Comparison of ENCODE assay signal across 36 cellular contexts in the genomic region with DNA sequence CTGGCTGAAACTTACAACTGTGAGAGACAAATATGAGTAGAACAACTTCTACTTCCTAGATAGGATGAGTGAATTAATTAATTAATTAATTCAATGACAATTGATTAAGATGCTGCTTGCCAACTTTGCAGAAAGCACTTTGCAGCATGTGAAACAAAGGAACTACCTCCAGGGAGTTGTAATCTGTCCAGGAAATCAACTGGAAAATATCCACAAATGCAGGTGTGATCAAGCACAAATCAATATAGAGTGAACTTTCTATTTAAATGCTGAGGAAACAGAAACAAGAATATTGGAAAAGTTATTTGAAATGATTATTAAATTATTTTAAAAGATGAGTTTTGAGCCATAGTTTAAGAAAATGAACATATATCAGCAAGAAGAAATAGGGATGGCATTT.
"Had no signal": no experiment of that assay in that cellular context is flagged by ENCODE, and none has a peak within 500 bp of the region (broad histone marks: within the 10 kb centered on the region; RNA-seq: fewer than 3 reads in every experiment).

No MANE protein-coding gene starts in this region.

- DNase-seq: activated B cell treated with CpG ODN at 0.5 μM for 24 hours; activated CD4-positive, alpha-beta memory T cell treated with anti-CD3 and anti-CD28 coated beads for 36 hours; activated CD4-positive, alpha-beta T cell treated with anti-CD3 and anti-CD28 coated beads for 4 hours; activated CD4-positive, alpha-beta T cell treated with anti-CD3 and anti-CD28 coated beads, Interleukin-2, amount 10 ng/mL, durations not matched to agents 24 days and 14 days; activated CD4-positive, alpha-beta T cell treated with anti-CD3 and anti-CD28 coated beads, Interleukin-2, amount 50 U/mL, for 1 hour; activated CD4-positive, alpha-beta T cell treated with anti-CD3 and anti-CD28 coated beads, Interleukin-2, amount 50 U/mL, for 4 hours; activated CD4-positive, CD25-positive, alpha-beta regulatory T cell treated with anti-CD3 and anti-CD28 coated beads, Interleukin-2, amount 50 U/mL, for 72 hours; activated CD8-positive, alpha-beta memory T cell treated with anti-CD3 and anti-CD28 coated beads, Interleukin-2, amount 50 U/mL, for 4 hours; activated CD8-positive, alpha-beta T cell treated with anti-CD3 and anti-CD28 coated beads for 36 hours; activated effector memory CD4-positive, alpha-beta T cell treated with anti-CD3 and anti-CD28 coated beads, Interleukin-2, amount 50 U/mL, for 16 hours; activated gamma-delta T cell treated with Interleukin-2 at 50 U/mL for 16 hours; activated naive CD4-positive, alpha-beta T cell; activated naive CD4-positive, alpha-beta T cell treated with anti-CD3 and anti-CD28 coated beads for 36 hours; activated naive CD4-positive, alpha-beta T cell treated with anti-CD3 and anti-CD28 coated beads, Interleukin-2, amount 50 U/mL, for 16 hours; activated naive CD8-positive, alpha-beta T cell treated with anti-CD3 and anti-CD28 coated beads for 36 hours; activated T-cell treated with anti-CD3 and anti-CD28 coated beads for 4 hours; activated T-cell treated with anti-CD3 and anti-CD28 coated beads, Interleukin-2, amount 50 U/mL, for 1 hour; activated T-cell treated with anti-CD3 and anti-CD28 coated beads, Interleukin-2, amount 50 U/mL, for 4 hours; activated T-cell treated with anti-CD3 and anti-CD28 coated beads, Interleukin-2, amount 50 U/mL, for 72 hours; adrenal gland; amniotic stem cell; aorta; body of pancreas; brain microvascular endothelial cell; central memory CD4-positive, alpha-beta T cell; T-helper 2 cell; T-helper 9 cell had no signal

- H3K27me3 ChIP-seq: adrenal gland, body of pancreas, brain microvascular endothelial cell, breast epithelium had no signal

- H3K27me3 Mint-ChIP-seq: activated B cell treated with CpG ODN at 0.5 μM for 24 hours; activated CD4-positive, alpha-beta memory T cell treated with anti-CD3 and anti-CD28 coated beads for 36 hours; activated naive CD8-positive, alpha-beta T cell treated with anti-CD3 and anti-CD28 coated beads for 36 hours had no signal

- H3K4me3 ChIP-seq: adrenal gland, body of pancreas, breast epithelium had no signal

- H3K27ac Mint-ChIP-seq: activated B cell treated with CpG ODN at 0.5 μM for 24 hours; activated CD4-positive, alpha-beta memory T cell treated with anti-CD3 and anti-CD28 coated beads for 36 hours; activated CD4-positive, alpha-beta T cell treated with anti-CD3 and anti-CD28 coated beads, Interleukin-2, amount 10 ng/mL, durations not matched to agents 24 days and 14 days; activated CD8-positive, alpha-beta T cell treated with anti-CD3 and anti-CD28 coated beads for 36 hours; activated naive CD4-positive, alpha-beta T cell treated with anti-CD3 and anti-CD28 coated beads for 36 hours; activated naive CD4-positive, alpha-beta T cell treated with anti-CD3 and anti-CD28 coated beads, Interleukin-2, amount 50 U/mL, for 72 hours; activated naive CD8-positive, alpha-beta T cell treated with anti-CD3 and anti-CD28 coated beads for 36 hours; activated T-cell treated with anti-CD3 and anti-CD28 coated beads, Interleukin-2, amount 50 U/mL, for 72 hours; activated T-helper 1 cell treated with anti-CD3 and anti-CD28 coated beads, Interleukin-12 subunit alpha, Interleukin-12 subunit beta, Interleukin-2, Interleukin-4 antibody, amounts not matched to agents 30 ng/mL and 10 ng/mL and 1 ng/mL, durations not matched to agents 14 hours and 24 hours and 36 hours; activated T-helper 17 cell treated with anti-CD3 and anti-CD28 coated beads, Interleukin-2, amount 50 U/mL, for 72 hours; T-helper 2 cell treated with Interferon-gamma antibody and Interleukin-4, amounts not matched to agents 5 μg/mL and 100 μg/mL, for 36 hours had no signal

- H3K4me1 ChIP-seq: adrenal gland, breast epithelium had no signal

- H3K36me3 Mint-ChIP-seq: activated CD4-positive, alpha-beta memory T cell treated with anti-CD3 and anti-CD28 coated beads for 36 hours; activated naive CD4-positive, alpha-beta T cell treated with anti-CD3 and anti-CD28 coated beads, Interleukin-2, amount 50 U/mL, for 72 hours; activated naive CD8-positive, alpha-beta T cell treated with anti-CD3 and anti-CD28 coated beads for 36 hours had no signal

- H3K9me3 Mint-ChIP-seq: activated CD4-positive, alpha-beta memory T cell treated with anti-CD3 and anti-CD28 coated beads for 36 hours; activated CD4-positive, alpha-beta T cell treated with anti-CD3 and anti-CD28 coated beads, Interleukin-2, amount 10 ng/mL, durations not matched to agents 24 days and 14 days; activated CD8-positive, alpha-beta T cell treated with anti-CD3 and anti-CD28 coated beads for 36 hours; activated naive CD4-positive, alpha-beta T cell treated with anti-CD3 and anti-CD28 coated beads for 36 hours; activated naive CD4-positive, alpha-beta T cell treated with anti-CD3 and anti-CD28 coated beads, Interleukin-2, amount 50 U/mL, for 72 hours; activated naive CD8-positive, alpha-beta T cell treated with anti-CD3 and anti-CD28 coated beads for 36 hours; activated T-cell treated with anti-CD3 and anti-CD28 coated beads, Interleukin-2, amount 50 U/mL, for 4 hours; activated T-cell treated with anti-CD3 and anti-CD28 coated beads, Interleukin-2, amount 50 U/mL, for 72 hours; T-helper 2 cell treated with Interferon-gamma antibody and Interleukin-4, amounts not matched to agents 5 μg/mL and 100 μg/mL, for 36 hours had no signal

- H3K36me3 ChIP-seq: adrenal gland, brain microvascular endothelial cell, breast epithelium had no signal

- ATAC-seq: activated CD8-positive, alpha-beta T cell treated with anti-CD3 and anti-CD28 coated beads for 36 hours; activated naive CD4-positive, alpha-beta T cell treated with anti-CD3 and anti-CD28 coated beads, Interleukin-2, amount 50 U/mL, for 72 hours; activated T-cell treated with anti-CD3 and anti-CD28 coated beads, Interleukin-2, amount 50 U/mL, for 4 hours; activated T-cell treated with anti-CD3 and anti-CD28 coated beads, Interleukin-2, amount 50 U/mL, for 72 hours; activated T-helper 17 cell treated with anti-CD3 and anti-CD28 coated beads, Interleukin-2, amount 50 U/mL, for 72 hours had no signal

- H3K27ac ChIP-seq: adrenal gland, brain microvascular endothelial cell, breast epithelium, VCaP had no signal

- H3K4me1 Mint-ChIP-seq: activated B cell treated with CpG ODN at 0.5 μM for 24 hours; activated CD4-positive, alpha-beta T cell treated with anti-CD3 and anti-CD28 coated beads, Interleukin-2, amount 10 ng/mL, durations not matched to agents 24 days and 14 days; activated naive CD8-positive, alpha-beta T cell treated with anti-CD3 and anti-CD28 coated beads for 36 hours; activated T-helper 17 cell treated with anti-CD3 and anti-CD28 coated beads, Interleukin-2, amount 50 U/mL, for 72 hours had no signal

- H3K4me3 Mint-ChIP-seq: activated B cell treated with CpG ODN at 0.5 μM for 24 hours; activated CD4-positive, alpha-beta memory T cell treated with anti-CD3 and anti-CD28 coated beads for 36 hours; activated CD4-positive, alpha-beta T cell treated with anti-CD3 and anti-CD28 coated beads, Interleukin-2, amount 10 ng/mL, durations not matched to agents 24 days and 14 days; activated CD8-positive, alpha-beta T cell treated with anti-CD3 and anti-CD28 coated beads for 36 hours; activated naive CD4-positive, alpha-beta T cell treated with anti-CD3 and anti-CD28 coated beads for 36 hours; activated naive CD8-positive, alpha-beta T cell treated with anti-CD3 and anti-CD28 coated beads for 36 hours; activated T-cell treated with anti-CD3 and anti-CD28 coated beads, Interleukin-2, amount 50 U/mL, for 4 hours; activated T-cell treated with anti-CD3 and anti-CD28 coated beads, Interleukin-2, amount 50 U/mL, for 72 hours; activated T-helper 1 cell treated with anti-CD3 and anti-CD28 coated beads, Interleukin-12 subunit alpha, Interleukin-12 subunit beta, Interleukin-2, Interleukin-4 antibody, amounts not matched to agents 30 ng/mL and 10 ng/mL and 1 ng/mL, durations not matched to agents 14 hours and 24 hours and 36 hours; activated T-helper 17 cell treated with anti-CD3 and anti-CD28 coated beads, Interleukin-2, amount 50 U/mL, for 72 hours; T-helper 2 cell treated with Interferon-gamma antibody and Interleukin-4, amounts not matched to agents 5 μg/mL and 100 μg/mL, for 36 hours had no signal

- FAIRE-seq: astrocyte, colon, TTC549 had no signal

- H3K9me3 ChIP-seq: adrenal gland, body of pancreas, breast epithelium had no signal
